17 cellular contexts compared by ENCODE assay signal in the genomic region with DNA sequence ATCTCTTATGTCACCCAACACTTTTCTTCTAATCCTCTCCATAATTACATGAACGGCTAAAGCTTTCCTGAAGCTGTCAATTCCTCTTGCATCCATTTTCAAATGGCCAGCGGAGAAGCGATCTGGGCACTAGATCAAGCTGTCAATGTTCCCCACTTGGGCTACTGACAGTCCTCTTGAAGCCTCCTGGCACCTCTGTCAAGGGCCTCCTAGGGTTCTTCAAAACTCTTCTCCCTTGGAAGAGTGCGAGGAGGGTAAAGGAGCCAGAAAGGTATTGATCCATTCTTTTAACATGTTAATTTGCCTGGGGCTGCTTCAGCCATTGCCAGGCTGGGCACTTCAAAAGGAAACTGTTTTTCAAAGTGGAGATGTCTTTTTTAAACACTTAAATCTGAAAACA. TPM values are rescaled to one million over a fixed set of nuclear protein-coding genes. Genes with fewer than 3 reads are reported as not detected.
DNase-seq lines count a peak whose midpoint lies in the region; ATAC-seq, FAIRE-seq and TF ChIP-seq lines count a peak whose summit lies in the region.
"Had no signal": no experiment of that assay in that cellular context is flagged by ENCODE, and none has a peak within 500 bp of the region (broad histone marks: within the 10 kb centered on the region; RNA-seq: fewer than 3 reads in every experiment).

No MANE protein-coding gene starts in this region.

- intact Hi-C loops in left lung (cut with DNase I): no loop called here

- H3K27ac ChIP-seq in left lung: no peak overlapping the region
- H3K27ac ChIP-seq: gastroesophageal sphincter, sigmoid colon had no signal

- peak; percentile 89 for DNase-seq in DMS79 treated with DMSO at 0.1 percent for 48 hours (lab: John Stamatoyannopoulos, UW)
- DNase-seq in NCI-H1092 (lab: John Stamatoyannopoulos, UW): peak; percentile 62
- DNase-seq in NCI-H82 (lab: John Stamatoyannopoulos, UW): peak; percentile 70
- DNase-seq in left lung: no peak
- DNase-seq in ACHN: no peak
- no peak for DNase-seq in HTR-8/SVneo (ENCODE audit: insufficient read length, low spot score)
- DNase-seq: activated CD8-positive, alpha-beta memory T cell treated with anti-CD3 and anti-CD28 coated beads for 24 hours; CD8-positive, alpha-beta T cell; dermis blood vessel endothelial cell; DMS53; GOT3; SHP77; sigmoid colon had no signal

- no peak overlapping the region for H3K4me3 ChIP-seq in left lung
- H3K4me3 ChIP-seq: gastroesophageal sphincter, sigmoid colon had no signal

- no peak for TF ChIP-seq CTCF in left lung (IDR thresholded peaks at IDR 0.05)

- H3K27me3 ChIP-seq in left lung: no peaks in the 10 kb centered on the region
- H3K27me3 ChIP-seq: gastroesophageal sphincter, sigmoid colon had no signal

- H3K9me3 ChIP-seq in left lung: no peaks in the 10 kb centered on the region
- H3K9me3 ChIP-seq: gastroesophageal sphincter, sigmoid colon had no signal

- no peak for FAIRE-seq in HTR-8/SVneo (lab: Jason Lieb, UNC)
- FAIRE-seq: bronchial epithelial cell had no signal

- in situ Hi-C loops in ACHN (cut with HindIII; ENCODE audit: low pct_ligation_motif_present, low pct_unique_long_range_greater_than_20kb, low sequenced_read_pairs): no loop called here

- ATAC-seq in left lung: peak; percentile 25
- no peak for ATAC-seq in GM21723 (IDR thresholded peaks at IDR 0.05; ENCODE audit: unreplicated experiment)
- ATAC-seq in HG03108 (IDR thresholded peaks at IDR 0.05; ENCODE audit: unreplicated experiment): no peak
- ATAC-seq: CD8-positive, alpha-beta T cell; gastroesophageal sphincter had no signal

- H3K36me3 ChIP-seq in left lung: no peaks in the 10 kb centered on the region
- H3K36me3 ChIP-seq: gastroesophageal sphincter, sigmoid colon had no signal

- H3K4me1 ChIP-seq in left lung: no peaks in the 10 kb centered on the region

RNA-seq across cellular contexts. Expression of gene EPHA4, which starts 19.8 kb away (rescaled TPM):
- 10 to 100 TPM; 17.7 to 41.0 TPM for total RNA-seq in left lung

Comparison
In these comparisons a context has a peak if more than half of its experiments do, and no peak if none do; other contexts are left out.
1. DNase-seq: peak in DMS79 treated with DMSO at 0.1 percent for 48 hours (single experiment), NCI-H1092 (single experiment) and NCI-H82 (single experiment); none in left lung (0 of 2), ACHN (single experiment) and HTR-8/SVneo (single experiment).